ENCODE assay signal across 18 cellular contexts in the genomic region with DNA sequence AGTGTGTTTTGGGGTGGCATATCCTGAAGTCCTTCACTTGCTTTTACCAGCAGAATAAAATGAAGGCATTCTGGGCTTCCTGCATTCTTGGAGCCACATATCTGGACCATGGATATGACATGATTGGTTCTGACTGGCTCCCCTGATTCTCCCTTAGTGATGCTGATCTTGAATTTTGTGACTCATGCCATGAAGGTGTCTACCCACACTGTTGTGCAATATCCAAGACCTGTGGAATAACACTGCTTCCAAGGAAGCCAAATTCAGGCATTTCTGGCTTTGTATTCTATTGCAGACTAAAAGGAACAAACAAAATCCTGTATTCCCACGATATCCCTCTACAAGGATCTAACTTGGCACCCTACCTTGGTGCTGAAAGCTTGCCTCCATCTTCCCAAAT.
DNase-seq lines count a peak whose midpoint lies in the region; ATAC-seq, FAIRE-seq and TF ChIP-seq lines count a peak whose summit lies in the region.
"Had no signal": no experiment of that assay in that cellular context is flagged by ENCODE, and none has a peak within 500 bp of the region (broad histone marks: within the 10 kb centered on the region; RNA-seq: fewer than 3 reads in every experiment).

No MANE protein-coding gene starts in this region.

- no peak overlapping the region for H2AK5ac ChIP-seq in H1 (ENCODE audit: low read depth, low read length)

- CTCF ChIA-PET in PC-3 (lab: Charles Lee) (no interaction called here), H1 (lab: Charles Lee; ENCODE audit: partially characterized antibody) (interaction anchor here (0.7 to 1.6 kb wide), 4 partner anchors 13 to 173 kb away, joined by 3 read pairs; no protein-coding TSS in a partner anchor)

- H3K9me3 ChIP-seq in PC-3 (ENCODE audit: low read length) (no peaks in the 10 kb centered on the region), H1 (ENCODE audit: insufficient read depth in 2 of 2, low read depth in 1 of 2, low read length in 1 of 2) (no peaks in the 10 kb centered on the region)

- H3K56ac ChIP-seq in H1 (replicated peaks; ENCODE audit: insufficient read length, low read depth, low read length): no peak overlapping the region

- H3K27ac ChIP-seq in PC-3 (ENCODE audit: low read length): no peak overlapping the region
- H3K27ac ChIP-seq in H1 (ENCODE audit: low read depth, low read length): no peak overlapping the region

- no peak overlapping the region for H4K5ac ChIP-seq in H1 (ENCODE audit: insufficient read length, low read depth, low read length)

- H3K4me3 Mint-ChIP-seq in HFFc6: no peak overlapping the region
- H3K4me3 Mint-ChIP-seq: CD4-positive, alpha-beta memory T cell; GM23338 had no signal

- TF ChIP-seq CTCF in HFFc6 (IDR thresholded peaks at IDR 0.05) (no peak), PC-3 (conservative IDR thresholded peaks at IDR 0.05; ENCODE audit: low read depth, low read length) (no peak), H1 (IDR thresholded peaks at IDR 0.05; ENCODE audit: control extremely low read depth in 1 of 3, insufficient read depth in 1 of 3, low read depth in 1 of 3, low read length in 3 of 3) (no peak), omental fat pad (IDR thresholded peaks at IDR 0.05) (no peak)

- H3K4ac ChIP-seq in H1 (replicated peaks; ENCODE audit: insufficient read length, low read depth, low read length): no peak overlapping the region

- no peaks in the 10 kb centered on the region for H3F3A ChIP-seq in PC-3 (ENCODE audit: low read length, unreplicated experiment)

- WGBS in H1 (ENCODE audit: extremely low coverage in 1 of 2, insufficient coverage in 1 of 2, insufficient read length in 1 of 2, insufficient replicate concordance in 2 of 2, low coverage in 1 of 2, low lambda C conversion rate in 2 of 2, missing lambda C conversion rate in 1 of 2), 2 experiments: 80% methylated on average over 1 of the region's 1 CpG; no CpG with 5 or more reads in 1 of the 2 experiments

- H3K4me1 Mint-ChIP-seq in HFFc6 (ENCODE audit: low read depth): peaks cover 61% of the 10 kb centered on the region

- H3K36me3 ChIP-seq in PC-3 (ENCODE audit: low read depth, low read length) (no peaks in the 10 kb centered on the region), H1 (ENCODE audit: control insufficient read depth in 2 of 4, insufficient read depth in 4 of 4, low read length in 3 of 4) (no peaks in the 10 kb centered on the region)

- H2BK20ac ChIP-seq in H1 (ENCODE audit: low read length): no peak overlapping the region

- intact Hi-C loops in PC-3 (cut with micrococcal nuclease): no loop called here

- H4K20me1 ChIP-seq in PC-3 (ENCODE audit: low read length): no peaks in the 10 kb centered on the region
- no peaks in the 10 kb centered on the region for H4K20me1 ChIP-seq in H1 (replicated peaks in 1 of 2; ENCODE audit: control insufficient read depth in 1 of 2, insufficient read depth in 2 of 2, low read length in 2 of 2)

- no peak overlapping the region for H4K8ac ChIP-seq in H1 (ENCODE audit: extremely low read depth, insufficient read depth, low read length)

- H2BK12ac ChIP-seq in H1 (ENCODE audit: low read depth, low read length): no peak overlapping the region

- TF ChIP-seq EP300 in H1 (IDR thresholded peaks at IDR 0.05; ENCODE audit: borderline replicate concordance in 1 of 2, low read depth in 2 of 2, low read length in 2 of 2): no peak

- H3K23me2 ChIP-seq in H1 (ENCODE audit: low read depth, low read length): no peaks in the 10 kb centered on the region

- FAIRE-seq in H1 (lab: Jason Lieb, UNC): no peak

- TF ChIP-seq RAD21 in H1 (IDR thresholded peaks at IDR 0.05 in 1 of 2, conservative IDR thresholded peaks at IDR 0.05 in 1 of 2; ENCODE audit: low read depth in 2 of 2, low read length in 2 of 2): no peak

- H3K36me3 Mint-ChIP-seq in HFFc6 (ENCODE audit: low read depth): peaks cover 6% of the 10 kb centered on the region
- H3K36me3 Mint-ChIP-seq: CD4-positive, alpha-beta memory T cell had no signal

- no peak overlapping the region for H3K23ac ChIP-seq in H1 (ENCODE audit: insufficient read length)

- no peak overlapping the region for H2BK120ac ChIP-seq in H1 (replicated peaks; ENCODE audit: low read depth, low read length)

- H3K9ac ChIP-seq in PC-3 (ENCODE audit: low read length): no peak overlapping the region
- H3K9ac ChIP-seq in H1 (replicated peaks in 1 of 4; ENCODE audit: extremely low read depth in 1 of 4, low read depth in 3 of 4, low read length in 3 of 4): no peak overlapping the region

- POLR2A ChIA-PET in PC-3 (lab: Charles Lee; ENCODE audit: unreplicated experiment) (no interaction called here), H1 (lab: Charles Lee; ENCODE audit: partially characterized antibody) (no interaction called here)

- no peak overlapping the region for H3K14ac ChIP-seq in H1 (ENCODE audit: insufficient read length)

- no peak for TF ChIP-seq POLR2A in H1 (IDR thresholded peaks at IDR 0.05; ENCODE audit: control extremely low read depth in 1 of 2, low read depth in 2 of 2, low read length in 2 of 2)

- H3K27me3 Mint-ChIP-seq in HFFc6 (ENCODE audit: insufficient read depth): peaks cover 3% of the 10 kb centered on the region

- H3K4me2 ChIP-seq in PC-3 (ENCODE audit: low read length) (no peak overlapping the region), H1 (ENCODE audit: insufficient read depth in 1 of 2, low read depth in 2 of 2, low read length in 2 of 2) (no peak overlapping the region)

- H3K4me1 ChIP-seq in PC-3 (ENCODE audit: insufficient read depth, low read length) (peaks cover 17% of the 10 kb centered on the region), H1 (replicated peaks in 1 of 4; ENCODE audit: control insufficient read depth in 3 of 4, insufficient read depth in 4 of 4, low read length in 3 of 4) (peaks cover 0 to 13% (median 1%) of the 10 kb centered on the region in 4 experiments; a peak in 2 of 7 replicates)

- ATAC-seq in PC-3 (no peak), omental fat pad (ENCODE audit: low FRiP score) (peak; percentile 54), HG03139 (IDR thresholded peaks at IDR 0.05; ENCODE audit: unreplicated experiment) (no peak), GM21381 (IDR thresholded peaks at IDR 0.05; ENCODE audit: unreplicated experiment) (no peak)
- ATAC-seq: GM23338, Right ventricle myocardium inferior had no signal

- H3K27me3 ChIP-seq in PC-3 (ENCODE audit: low read length) (peaks cover 4% of the 10 kb centered on the region; the same call in 1 of the 2 replicates), H1 (replicated peaks in 1 of 4; ENCODE audit: control insufficient read depth in 3 of 4, extremely low read depth in 1 of 4, insufficient read depth in 3 of 4, low read length in 3 of 4) (no peaks in the 10 kb centered on the region)

- H3K9me2 ChIP-seq in PC-3 (replicated peaks; ENCODE audit: low read length): no peaks in the 10 kb centered on the region

- no peak overlapping the region for H3K18ac ChIP-seq in H1 (ENCODE audit: extremely low read depth, low read length)

- no peak overlapping the region for H2BK5ac ChIP-seq in H1 (ENCODE audit: low read depth, low read length)

- 0 out of 2 replicates have a peak overlapping the region, but pooled peaks have one; percentile 17 for H3K27ac Mint-ChIP-seq in HFFc6
- H3K27ac Mint-ChIP-seq: CD4-positive, alpha-beta memory T cell; GM23338; IgD-negative memory B cell had no signal

- BruUV-seq in PC-3 (replicated peaks; lab: Mats Ljungman, UMichigan): no TSS peak

- H3K79me2 ChIP-seq in PC-3 (ENCODE audit: low read length): no peaks in the 10 kb centered on the region
- no peaks in the 10 kb centered on the region for H3K79me2 ChIP-seq in H1 (ENCODE audit: control insufficient read depth in 1 of 2, insufficient read depth in 2 of 2, low read length in 2 of 2)

- H2BK15ac ChIP-seq in H1 (ENCODE audit: low read length): no peak overlapping the region

- no peak overlapping the region for H4K91ac ChIP-seq in H1 (replicated peaks; ENCODE audit: insufficient read length, low read length)

- no peaks in the 10 kb centered on the region for H3K79me1 ChIP-seq in H1 (ENCODE audit: low read depth, low read length)

- no peak overlapping the region for H2AFZ ChIP-seq in PC-3 (ENCODE audit: low read length)
- H2AFZ ChIP-seq in H1 (ENCODE audit: low read length): no peak overlapping the region
- H2AFZ ChIP-seq: GM23338 had no signal

- peaks cover 11% of the 10 kb centered on the region; the same call in 1 of the 2 replicates for H3K9me3 Mint-ChIP-seq in HFFc6
- H3K9me3 Mint-ChIP-seq: GM23338 had no signal

- DNase-seq in HFFc6: peak; percentile 31
- peak; percentile 39 for DNase-seq in PC-3
- DNase-seq in H1 (ENCODE audit: low read depth in 1 of 2, low spot score in 2 of 2): no peak
- DNase-seq in omental fat pad (ENCODE audit: low spot score): no peak
- no peak for DNase-seq in H4 (ENCODE audit: low spot score)
- no peak for DNase-seq in inferior parietal cortex (ENCODE audit: extremely low spot score)
- DNase-seq: Calu3; CD4-positive, alpha-beta memory T cell; NCI-H1417 treated with DMSO at 0.1 percent for 48 hours; NCI-H1930; NCI-H446 treated with DMSO at 0.1 percent for 48 hours; NK-92 treated with Interleukin-12 subunit alpha and Interleukin-12 subunit beta, amount 100 ng/mL, for 24 hours; OCI-M1 had no signal

- H3K4me3 ChIP-seq in PC-3 (ENCODE audit: low read length) (no peak overlapping the region), H1 (ENCODE audit: extremely low read depth in 1 of 4, insufficient read depth in 2 of 4, low read depth in 3 of 4, low read length in 4 of 4) (no peak overlapping the region)
- H3K4me3 ChIP-seq: GM23338 had no signal

TF ChIP-seq in H1, 55 proteins besides CTCF, POLR2A, EP300 and RAD21:
- TF ChIP-seq BCL11A (IDR thresholded peaks at IDR 0.05; ENCODE audit: low read depth in 2 of 2, low read length in 2 of 2) (no peak), CEBPB (IDR thresholded peaks at IDR 0.05; ENCODE audit: low read depth, low read length) (peak; percentile 23; the same call in 1 of the 2 replicates), BRCA1 (IDR thresholded peaks at IDR 0.05; ENCODE audit: low read depth, low read length) (no peak)

Comparison
In these comparisons a context has a peak if more than half of its experiments do, and no peak if none do; other contexts are left out.
1. DNase-seq: peak in HFFc6 (single experiment) and PC-3 (single experiment); none in H1 (0 of 2), omental fat pad (single experiment), H4 (single experiment) and inferior parietal cortex (single experiment).